31 cellular contexts compared by ENCODE assay signal in the genomic region with DNA sequence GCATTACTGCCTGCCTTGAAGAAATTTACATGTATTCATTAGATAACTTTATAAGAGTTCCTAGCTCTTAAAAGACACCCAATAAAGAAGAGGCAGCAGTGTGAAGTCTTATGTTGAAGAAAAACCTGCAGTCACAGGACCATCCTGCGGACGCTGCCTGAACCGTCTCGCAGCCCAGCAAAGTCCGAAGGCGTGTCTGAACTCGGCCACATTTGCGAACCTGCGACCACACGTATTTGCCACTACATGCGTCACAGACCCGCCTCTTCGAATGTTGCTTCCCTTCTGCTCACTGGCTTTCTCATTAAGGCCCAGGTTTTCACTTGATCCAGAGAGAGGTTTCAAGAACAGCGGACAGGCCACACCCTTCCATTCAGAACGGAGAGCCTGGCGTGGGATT. TPM values are rescaled to one million over a fixed set of nuclear protein-coding genes. Genes with fewer than 3 reads are reported as not detected.
"Had no signal": no experiment of that assay in that cellular context is flagged by ENCODE, and none has a peak within 500 bp of the region (broad histone marks: within the 10 kb centered on the region; RNA-seq: fewer than 3 reads in every experiment).

No MANE protein-coding gene starts in this region.

- H3K4me1 ChIP-seq: left lung, lower lobe of right lung, prostate gland, suprapubic skin, tibial artery, upper lobe of right lung had no signal

- DNase-seq: hypothalamus; immature natural killer cell; left lung; lower lobe of right lung; mammary epithelial cell; mesenchymal stem cell; naive thymus-derived CD8-positive, alpha-beta T cell; occipital lobe; ovary; retina; right cardiac atrium; spleen; stimulated activated CD4-positive, alpha-beta T cell treated with anti-CD3 and anti-CD28 coated beads, Interleukin-4, amount 100 ng/mL, for 24 hours; stimulated activated naive CD4-positive, alpha-beta T cell; tibial artery; trophoblast cell; upper lobe of right lung had no signal

- H3K9me3 ChIP-seq: left lung, lower lobe of right lung, neutrophil, ovary, prostate gland, spleen, suprapubic skin, thoracic aorta, tibial artery, upper lobe of right lung had no signal

- ATAC-seq: left lung; lower lobe of right lung; naive thymus-derived CD8-positive, alpha-beta T cell; right cardiac atrium; sciatic nerve; stimulated activated effector memory CD8-positive, alpha-beta T cell treated with anti-CD3 and anti-CD28 coated beads, Interleukin-12 subunit alpha, Interleukin-12 subunit beta, amount 100 ng/mL, for 72 hours; upper lobe of right lung had no signal

- H3K4me3 ChIP-seq: left lung, lower lobe of right lung, neural progenitor cell, ovary, prostate gland, skin epidermis, spleen, suprapubic skin, thoracic aorta, tibial artery, upper lobe of right lung had no signal

- H3K4me1 Mint-ChIP-seq: immature natural killer cell had no signal

- H3K36me3 ChIP-seq: left lung, lower lobe of right lung, neural progenitor cell, neutrophil, ovary, prostate gland, spleen, suprapubic skin, thoracic aorta, tibial artery, upper lobe of right lung had no signal

- H3K27ac Mint-ChIP-seq: immature natural killer cell; naive thymus-derived CD8-positive, alpha-beta T cell; nephron; neural progenitor cell; stimulated activated effector memory CD8-positive, alpha-beta T cell treated with anti-CD3 and anti-CD28 coated beads, Interleukin-12 subunit alpha, Interleukin-12 subunit beta, amount 100 ng/mL, for 72 hours; stimulated activated naive CD8-positive, alpha-beta T cell treated with anti-CD3 and anti-CD28 coated beads, Interleukin-15, Interleukin-2, amounts not matched to agents 100 ng/mL and 50 ng/mL, for 24 hours had no signal

- H3K27ac ChIP-seq: left lung, lower lobe of right lung, neural progenitor cell, neutrophil, ovary, prostate gland, skin epidermis, spleen, suprapubic skin, thoracic aorta, tibial artery, upper lobe of right lung had no signal

- H3K9me3 Mint-ChIP-seq: immature natural killer cell; naive thymus-derived CD8-positive, alpha-beta T cell; nephron; neural progenitor cell; stimulated activated effector memory CD8-positive, alpha-beta T cell treated with anti-CD3 and anti-CD28 coated beads, Interleukin-12 subunit alpha, Interleukin-12 subunit beta, amount 100 ng/mL, for 72 hours; stimulated activated naive CD8-positive, alpha-beta T cell treated with anti-CD3 and anti-CD28 coated beads, Interleukin-15, Interleukin-2, amounts not matched to agents 100 ng/mL and 50 ng/mL, for 24 hours had no signal

- H3K9ac ChIP-seq: neural progenitor cell had no signal

- H3K4me3 Mint-ChIP-seq: immature natural killer cell; naive thymus-derived CD8-positive, alpha-beta T cell; nephron; neural progenitor cell; stimulated activated effector memory CD8-positive, alpha-beta T cell treated with anti-CD3 and anti-CD28 coated beads, Interleukin-12 subunit alpha, Interleukin-12 subunit beta, amount 100 ng/mL, for 72 hours; stimulated activated naive CD8-positive, alpha-beta T cell treated with anti-CD3 and anti-CD28 coated beads, Interleukin-15, Interleukin-2, amounts not matched to agents 100 ng/mL and 50 ng/mL, for 24 hours had no signal

- H3K36me3 Mint-ChIP-seq: immature natural killer cell; naive thymus-derived CD8-positive, alpha-beta T cell; neural progenitor cell; stimulated activated effector memory CD8-positive, alpha-beta T cell treated with anti-CD3 and anti-CD28 coated beads, Interleukin-12 subunit alpha, Interleukin-12 subunit beta, amount 100 ng/mL, for 72 hours had no signal

- FAIRE-seq: islet of Langerhans, urothelium cell line had no signal

RNA-seq across cellular contexts. Expression of gene CNGA3, which starts 41.2 kb away (rescaled TPM):
- total RNA-seq: liver; mammary epithelial cell; mucosa of gallbladder; naive thymus-derived CD8-positive, alpha-beta T cell; right cardiac atrium; sciatic nerve; spleen; suprapubic skin; thoracic aorta had no signal
- polyA plus RNA-seq: immature natural killer cell; liver; mammary epithelial cell; naive thymus-derived CD8-positive, alpha-beta T cell; right cardiac atrium; spleen had no signal
